22 cellular contexts compared by ENCODE assay signal in the genomic region with DNA sequence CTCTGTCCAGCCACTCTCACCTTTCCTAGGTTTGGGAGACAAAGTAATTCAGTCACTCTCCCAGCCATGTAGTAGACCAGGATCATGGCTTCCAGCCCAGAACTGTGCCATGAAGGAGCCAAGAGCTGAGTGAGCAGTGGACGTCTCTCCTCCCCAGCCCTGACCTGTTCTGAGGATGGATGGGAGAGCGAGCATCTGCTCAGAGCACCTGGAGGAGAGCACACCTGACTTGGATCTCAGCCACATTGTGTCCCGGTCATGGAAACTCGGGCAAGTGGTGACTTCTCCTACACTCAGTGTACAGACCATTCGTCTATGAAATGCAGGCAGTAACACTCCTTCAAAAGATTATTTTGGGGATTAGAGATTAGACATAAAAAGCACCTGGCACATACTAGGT.
DNase-seq lines count a peak whose midpoint lies in the region; ATAC-seq, FAIRE-seq and TF ChIP-seq lines count a peak whose summit lies in the region.
"Had no signal": no experiment of that assay in that cellular context is flagged by ENCODE, and none has a peak within 500 bp of the region (broad histone marks: within the 10 kb centered on the region; RNA-seq: fewer than 3 reads in every experiment).

No MANE protein-coding gene starts in this region.

- FAIRE-seq in D721Med (lab: Jason Lieb, UNC) = no peak
- FAIRE-seq: A204.1, HTR-8/SVneo had no signal

- H3K27ac Mint-ChIP-seq in CD8-positive, alpha-beta memory T cell = no peak overlapping the region

- H3K9me3 Mint-ChIP-seq in CD8-positive, alpha-beta memory T cell = no peaks in the 10 kb centered on the region

- TF ChIP-seq POLR2A in suprapubic skin (IDR thresholded peaks at IDR 0.05) (no peak), Peyer's patch (IDR thresholded peaks at IDR 0.05) (no peak)

- TF ChIP-seq EP300 in suprapubic skin (IDR thresholded peaks at IDR 0.05) = no peak

- no peaks in the 10 kb centered on the region for H3K4me1 Mint-ChIP-seq in CD8-positive, alpha-beta memory T cell

- peaks cover 0 to 7% of the 10 kb centered on the region in 2 donors for H3K27me3 Mint-ChIP-seq in CD8-positive, alpha-beta memory T cell

- no peak for ATAC-seq in GM21825 (IDR thresholded peaks at IDR 0.05; ENCODE audit: unreplicated experiment)
- ATAC-seq: Panc1, SK-N-SH treated with all-trans-retinoic acid at 6 μM for 48 hours had no signal

- CTCF ChIA-PET in CD8-positive, alpha-beta memory T cell (lab: Charles Lee) = interaction anchor here (1.6 kb wide), 1 partner anchor 10 kb away, joined by 6 read pairs; no protein-coding TSS in a partner anchor

- H3K4me3 ChIP-seq in suprapubic skin (no peak overlapping the region), Peyer's patch (no peak overlapping the region)
- H3K4me3 ChIP-seq in CD8-positive, alpha-beta memory T cell (ENCODE audit: low read length) = no peak overlapping the region

- no peaks in the 10 kb centered on the region for H3K27me3 ChIP-seq in suprapubic skin
- H3K27me3 ChIP-seq in Peyer's patch = no peaks in the 10 kb centered on the region
- H3K27me3 ChIP-seq in CD8-positive, alpha-beta memory T cell (ENCODE audit: insufficient read depth, low read length, poor library complexity, severe bottlenecking) = no peaks in the 10 kb centered on the region
- H3K27me3 ChIP-seq: BE2C had no signal

- 70% methylated on average over 5 of the region's 5 CpGs for WGBS in suprapubic skin

- in situ Hi-C loops in G401 (cut with HindIII; ENCODE audit: low sequenced_read_pairs) = no loop called here

- peak overlapping the region; percentile 64 for H3K27ac ChIP-seq in suprapubic skin
- no peak overlapping the region for H3K27ac ChIP-seq in Peyer's patch
- no peak overlapping the region for H3K27ac ChIP-seq in CD8-positive, alpha-beta memory T cell (ENCODE audit: low read depth, low read length)

- H3K4me1 ChIP-seq in suprapubic skin (peaks cover 38% of the 10 kb centered on the region), Peyer's patch (no peaks in the 10 kb centered on the region)
- H3K4me1 ChIP-seq in CD8-positive, alpha-beta memory T cell (ENCODE audit: insufficient read depth, low read length) = no peaks in the 10 kb centered on the region
- H3K4me1 ChIP-seq: BE2C had no signal

- TF ChIP-seq CTCF in suprapubic skin (IDR thresholded peaks at IDR 0.05) (no peak), Peyer's patch (IDR thresholded peaks at IDR 0.05) (no peak), D721Med (IDR thresholded peaks at IDR 0.05; ENCODE audit: insufficient read depth, missing control alignments) (no peak)

- H3K4me3 Mint-ChIP-seq in CD8-positive, alpha-beta memory T cell = no peak overlapping the region

- H3K9me3 ChIP-seq in suprapubic skin (no peaks in the 10 kb centered on the region), Peyer's patch (no peaks in the 10 kb centered on the region)
- no peaks in the 10 kb centered on the region for H3K9me3 ChIP-seq in CD8-positive, alpha-beta memory T cell (ENCODE audit: low read length)
- H3K9me3 ChIP-seq: BE2C had no signal

- no peaks in the 10 kb centered on the region for H3K36me3 ChIP-seq in suprapubic skin
- H3K36me3 ChIP-seq in Peyer's patch = no peaks in the 10 kb centered on the region
- no peaks in the 10 kb centered on the region for H3K36me3 ChIP-seq in CD8-positive, alpha-beta memory T cell (ENCODE audit: insufficient read depth, low read length)
- H3K36me3 ChIP-seq: BE2C had no signal

- H3K36me3 Mint-ChIP-seq in CD8-positive, alpha-beta memory T cell = no peaks in the 10 kb centered on the region

- POLR2A ChIA-PET in CD8-positive, alpha-beta memory T cell (lab: Charles Lee) = no interaction called here

- DNase-seq in DMS53 (lab: John Stamatoyannopoulos, UW) (peak; percentile 74), G401 (ENCODE audit: low spot score) (peak; percentile 37), cerebellar cortex (ENCODE audit: low spot score) (peak; percentile 29), suprapubic skin (ENCODE audit: low spot score in 2 of 2) (no peak), Peyer's patch (no peak), D721Med (ENCODE audit: insufficient read length, low spot score) (no peak)
- DNase-seq in CD8-positive, alpha-beta memory T cell = no peak
- DNase-seq: BE2C, COR-L47, DMS 273 treated with DMSO at 0.1 percent for 48 hours, GF-D8, KG1, NCI-H1092 treated with DMSO at 0.1 percent for 48 hours, NCI-H1436 treated with DMSO at 0.1 percent for 48 hours, NCI-H1930, NCI-H2171, NCI-H748 treated with DMSO at 0.1 percent for 48 hours had no signal

Comparison
In these comparisons a context has a peak if more than half of its experiments do, and no peak if none do; other contexts are left out.
1. DNase-seq: peak in DMS53 (single experiment), G401 (single experiment) and cerebellar cortex (single experiment); none in suprapubic skin (0 of 2), Peyer's patch (0 of 3), CD8-positive, alpha-beta memory T cell (0 of 5) and D721Med (single experiment).